In the genomic region with DNA sequence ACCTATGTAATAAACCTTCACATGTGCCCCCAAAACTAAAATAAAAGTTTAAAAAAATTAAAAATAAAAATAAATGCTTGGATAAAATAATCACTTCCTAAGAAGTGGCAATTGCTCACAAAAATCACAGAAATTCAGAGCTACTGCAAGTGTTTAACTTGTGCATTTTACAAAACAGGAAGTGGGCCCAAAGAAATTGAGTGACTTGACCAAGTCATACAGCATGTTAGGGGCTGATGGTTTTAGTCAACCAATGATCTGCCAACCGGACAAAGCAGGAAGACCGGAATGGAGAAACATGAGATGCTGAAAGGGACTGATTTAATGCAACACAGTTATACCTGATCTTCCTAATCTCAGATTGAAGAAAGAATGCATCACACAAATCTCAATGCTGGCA, we compare ENCODE assay signal across 25 cellular contexts.
A peak's percentile ranks its signal among the peaks of the same experiment; 100 is the strongest.
DNase-seq lines count a peak whose midpoint lies in the region; ATAC-seq, FAIRE-seq and TF ChIP-seq lines count a peak whose summit lies in the region.
"Had no signal": no experiment of that assay in that cellular context is flagged by ENCODE, and none has a peak within 500 bp of the region (broad histone marks: within the 10 kb centered on the region; RNA-seq: fewer than 3 reads in every experiment).

No MANE protein-coding gene starts in this region.

- no peaks in the 10 kb centered on the region for H3K27me3 Mint-ChIP-seq in type B pancreatic cell
- H3K27me3 Mint-ChIP-seq: activated CD4-positive, alpha-beta memory T cell treated with anti-CD3 and anti-CD28 coated beads for 36 hours; activated naive CD8-positive, alpha-beta T cell treated with anti-CD3 and anti-CD28 coated beads, Interleukin-2, amount 50 U/mL, for 24 hours; brain had no signal

- H3K4me3 ChIP-seq in ascending aorta = no peak overlapping the region
- H3K4me3 ChIP-seq: colonic mucosa, sigmoid colon, SK-N-MC had no signal

- TF ChIP-seq CTCF in ascending aorta (IDR thresholded peaks at IDR 0.05) (no peak), type B pancreatic cell (conservative IDR thresholded peaks at IDR 0.05) (no peak)

- FAIRE-seq in HTR-8/SVneo (lab: Jason Lieb, UNC) = peak; percentile 26
- FAIRE-seq: RCC 7860 had no signal

- peak overlapping the region; percentile 3 for H3K27ac Mint-ChIP-seq in type B pancreatic cell
- H3K27ac Mint-ChIP-seq: activated CD4-positive, alpha-beta memory T cell treated with anti-CD3 and anti-CD28 coated beads for 36 hours; activated naive CD8-positive, alpha-beta T cell treated with anti-CD3 and anti-CD28 coated beads, Interleukin-2, amount 50 U/mL, for 24 hours; CD4-positive, alpha-beta memory T cell; memory B cell had no signal

- no peaks in the 10 kb centered on the region for H3K9me3 ChIP-seq in ascending aorta
- H3K9me3 ChIP-seq: colonic mucosa, sigmoid colon had no signal

- no peak for ATAC-seq in GM18909 (IDR thresholded peaks at IDR 0.05; ENCODE audit: poor library complexity, unreplicated experiment)
- ATAC-seq: activated naive CD8-positive, alpha-beta T cell treated with anti-CD3 and anti-CD28 coated beads, Interleukin-2, amount 50 U/mL, for 24 hours; naive thymus-derived CD8-positive, alpha-beta T cell had no signal

- H3K9me3 Mint-ChIP-seq in type B pancreatic cell = no peaks in the 10 kb centered on the region
- H3K9me3 Mint-ChIP-seq: activated CD4-positive, alpha-beta memory T cell treated with anti-CD3 and anti-CD28 coated beads for 36 hours; activated naive CD8-positive, alpha-beta T cell treated with anti-CD3 and anti-CD28 coated beads, Interleukin-2, amount 50 U/mL, for 24 hours; brain; CD4-positive, alpha-beta memory T cell; memory B cell; naive thymus-derived CD8-positive, alpha-beta T cell had no signal

- no peak overlapping the region for H3K4me3 Mint-ChIP-seq in type B pancreatic cell
- H3K4me3 Mint-ChIP-seq: activated CD4-positive, alpha-beta memory T cell treated with anti-CD3 and anti-CD28 coated beads for 36 hours; activated naive CD8-positive, alpha-beta T cell treated with anti-CD3 and anti-CD28 coated beads, Interleukin-2, amount 50 U/mL, for 24 hours; brain; CD4-positive, alpha-beta memory T cell; memory B cell; naive thymus-derived CD8-positive, alpha-beta T cell had no signal

- peaks cover 34% of the 10 kb centered on the region for H3K4me1 Mint-ChIP-seq in type B pancreatic cell (ENCODE audit: unreplicated experiment)
- H3K4me1 Mint-ChIP-seq: activated naive CD8-positive, alpha-beta T cell treated with anti-CD3 and anti-CD28 coated beads, Interleukin-2, amount 50 U/mL, for 24 hours; CD4-positive, alpha-beta memory T cell; memory B cell; naive thymus-derived CD8-positive, alpha-beta T cell had no signal

- peaks cover 7 to 10% of the 10 kb centered on the region in 2 donors for H3K36me3 ChIP-seq in ascending aorta
- H3K36me3 ChIP-seq: colonic mucosa had no signal

- intact Hi-C loops in ascending aorta (cut with DNase I) = no loop called here

- peaks cover 27% of the 10 kb centered on the region for H3K36me3 Mint-ChIP-seq in type B pancreatic cell
- H3K36me3 Mint-ChIP-seq: activated CD4-positive, alpha-beta memory T cell treated with anti-CD3 and anti-CD28 coated beads for 36 hours; CD4-positive, alpha-beta memory T cell; memory B cell; naive thymus-derived CD8-positive, alpha-beta T cell had no signal

- peak overlapping the region; percentile 1 to 12 for H3K27ac ChIP-seq in ascending aorta
- H3K27ac ChIP-seq: colonic mucosa, parathyroid adenoma, SK-N-MC had no signal

- H3K27me3 ChIP-seq in ascending aorta = no peaks in the 10 kb centered on the region
- H3K27me3 ChIP-seq: colonic mucosa, sigmoid colon had no signal

- DNase-seq in HTR-8/SVneo (ENCODE audit: insufficient read length, low spot score) = no peak
- no peak for DNase-seq in ascending aorta (ENCODE audit: low spot score in 2 of 2)
- peak; percentile 32 for DNase-seq in left kidney (ENCODE audit: low read depth, low spot score)
- no peak for DNase-seq in type B pancreatic cell (ENCODE audit: extremely low spot score, unreplicated experiment)
- DNase-seq in NCI-H510A treated with DMSO at 0.1 percent for 48 hours (lab: John Stamatoyannopoulos, UW) = no peak
- no peak for DNase-seq in HCEC 1CT
- DNase-seq: activated CD4-positive, alpha-beta memory T cell treated with anti-CD3 and anti-CD28 coated beads for 36 hours; activated CD4-positive, CD25-positive, alpha-beta regulatory T cell; activated effector memory CD4-positive, alpha-beta T cell treated with Interleukin-2 at 50 U/mL for 16 hours; activated naive CD8-positive, alpha-beta T cell treated with anti-CD3 and anti-CD28 coated beads, Interleukin-2, amount 50 U/mL, for 24 hours; CD4-positive, alpha-beta memory T cell; colonic mucosa; DMS53; GF-D8; Kasumi-1; naive thymus-derived CD8-positive, alpha-beta T cell; NCI-H2107; NCI-H510A; sigmoid colon had no signal

- peaks cover 0 to 8% of the 10 kb centered on the region in 2 donors for H3K4me1 ChIP-seq in ascending aorta
- H3K4me1 ChIP-seq: colonic mucosa, parathyroid adenoma had no signal
